ENCODE assay signal across 1 cellular context in the genomic region with DNA sequence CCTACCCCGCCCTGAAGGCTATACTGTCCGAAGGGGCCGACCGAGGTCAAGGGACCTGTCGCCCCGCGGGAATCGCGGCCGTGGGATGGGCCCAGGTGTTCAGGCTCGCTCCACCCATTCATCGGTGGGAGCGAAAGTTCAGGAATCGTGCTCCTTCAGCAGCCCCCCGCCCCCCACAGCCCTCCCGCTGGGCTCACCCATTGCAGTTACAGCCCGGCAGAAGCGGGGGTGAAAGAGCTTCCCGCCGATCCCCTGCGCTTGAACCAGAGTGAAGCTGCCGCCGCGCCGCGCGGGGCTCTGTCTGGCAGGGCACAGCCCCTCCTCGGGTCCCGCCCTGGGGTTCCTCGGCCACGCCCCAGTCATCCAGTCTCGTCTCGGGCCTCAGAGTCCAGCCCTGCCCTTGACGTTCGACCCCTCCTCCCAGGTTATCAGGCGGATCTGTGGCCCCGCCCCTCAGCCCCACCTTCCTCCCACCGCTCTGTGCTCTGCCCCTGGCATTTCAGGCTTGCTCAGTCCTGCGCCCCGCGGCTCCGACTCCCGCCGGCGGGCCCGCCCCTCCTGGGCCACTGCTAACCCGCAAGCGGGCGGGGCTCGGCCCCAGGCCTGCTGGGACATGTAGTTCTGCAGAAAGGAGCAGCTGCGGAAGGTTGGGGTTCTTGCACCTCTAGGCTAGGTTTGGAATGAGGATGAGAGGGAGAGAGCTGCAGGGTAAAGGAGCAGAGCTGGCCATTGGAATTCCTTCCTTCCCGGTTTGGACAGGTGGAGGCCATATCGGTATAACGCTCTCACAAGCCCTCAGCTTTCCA.
TF ChIP-seq lines count a peak whose summit lies in the region.

A gene (minus strand): TSS at position 303 of the 806 bp plus-strand sequence. CDS start 3,955 bp downstream, outside the sequence.

TF ChIP-seq in HepG2, 621 proteins besides CTCF, POLR2A, EP300 and RAD21 (continued from another document and continues in another):
- TF ChIP-seq REPIN1 (CRISPR knock-in tag; IDR thresholded peaks at IDR 0.05; ENCODE audit: borderline replicate concordance, low read depth), result peak; percentile 42; the same call in 1 of the 2 replicates
- TF ChIP-seq U2AF2 (IDR thresholded peaks at IDR 0.05; ENCODE audit: low read depth, low read length), result no peak
- peak; percentile 82; the same call in 1 of the 2 replicates for TF ChIP-seq ZNF558 (CRISPR knock-in tag; IDR thresholded peaks at IDR 0.05; ENCODE audit: borderline replicate concordance)
- no peak for TF ChIP-seq CBX1 (IDR thresholded peaks at IDR 0.05; ENCODE audit: low read depth)
- TF ChIP-seq, protein P1, sequence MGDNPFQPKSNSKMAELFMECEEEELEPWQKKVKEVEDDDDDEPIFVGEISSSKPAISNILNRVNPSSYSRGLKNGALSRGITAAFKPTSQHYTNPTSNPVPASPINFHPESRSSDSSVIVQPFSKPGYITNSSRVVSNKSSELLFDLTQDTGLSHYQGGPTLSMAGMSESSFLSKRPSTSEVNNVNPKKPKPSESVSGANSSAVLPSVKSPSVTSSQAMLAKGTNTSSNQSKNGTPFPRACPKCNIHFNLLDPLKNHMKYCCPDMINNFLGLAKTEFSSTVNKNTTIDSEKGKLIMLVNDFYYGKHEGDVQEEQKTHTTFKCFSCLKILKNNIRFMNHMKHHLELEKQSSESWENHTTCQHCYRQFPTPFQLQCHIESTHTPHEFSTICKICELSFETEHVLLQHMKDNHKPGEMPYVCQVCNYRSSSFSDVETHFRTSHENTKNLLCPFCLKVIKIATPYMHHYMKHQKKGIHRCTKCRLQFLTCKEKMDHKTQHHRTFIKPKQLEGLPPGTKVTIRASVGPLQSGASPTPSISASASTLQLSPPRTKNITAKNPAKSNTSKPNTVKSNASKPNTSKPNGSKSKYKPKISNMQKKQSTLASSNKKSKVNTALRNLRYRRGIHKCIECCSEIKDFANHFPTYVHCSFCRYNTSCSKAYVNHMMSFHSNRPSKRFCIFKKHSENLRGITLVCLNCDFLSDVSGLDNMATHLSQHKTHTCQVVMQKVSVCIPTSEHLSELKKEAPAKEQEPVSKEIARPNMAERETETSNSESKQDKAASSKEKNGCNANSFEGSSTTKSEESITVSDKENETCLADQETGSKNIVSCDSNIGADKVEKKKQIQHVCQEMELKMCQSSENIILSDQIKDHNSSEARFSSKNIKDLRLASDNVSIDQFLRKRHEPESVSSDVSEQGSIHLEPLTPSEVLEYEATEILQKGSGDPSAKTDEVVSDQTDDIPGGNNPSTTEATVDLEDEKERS (CRISPR knock-in tag; IDR thresholded peaks at IDR 0.05), result no peak
- TF ChIP-seq, protein P2, sequence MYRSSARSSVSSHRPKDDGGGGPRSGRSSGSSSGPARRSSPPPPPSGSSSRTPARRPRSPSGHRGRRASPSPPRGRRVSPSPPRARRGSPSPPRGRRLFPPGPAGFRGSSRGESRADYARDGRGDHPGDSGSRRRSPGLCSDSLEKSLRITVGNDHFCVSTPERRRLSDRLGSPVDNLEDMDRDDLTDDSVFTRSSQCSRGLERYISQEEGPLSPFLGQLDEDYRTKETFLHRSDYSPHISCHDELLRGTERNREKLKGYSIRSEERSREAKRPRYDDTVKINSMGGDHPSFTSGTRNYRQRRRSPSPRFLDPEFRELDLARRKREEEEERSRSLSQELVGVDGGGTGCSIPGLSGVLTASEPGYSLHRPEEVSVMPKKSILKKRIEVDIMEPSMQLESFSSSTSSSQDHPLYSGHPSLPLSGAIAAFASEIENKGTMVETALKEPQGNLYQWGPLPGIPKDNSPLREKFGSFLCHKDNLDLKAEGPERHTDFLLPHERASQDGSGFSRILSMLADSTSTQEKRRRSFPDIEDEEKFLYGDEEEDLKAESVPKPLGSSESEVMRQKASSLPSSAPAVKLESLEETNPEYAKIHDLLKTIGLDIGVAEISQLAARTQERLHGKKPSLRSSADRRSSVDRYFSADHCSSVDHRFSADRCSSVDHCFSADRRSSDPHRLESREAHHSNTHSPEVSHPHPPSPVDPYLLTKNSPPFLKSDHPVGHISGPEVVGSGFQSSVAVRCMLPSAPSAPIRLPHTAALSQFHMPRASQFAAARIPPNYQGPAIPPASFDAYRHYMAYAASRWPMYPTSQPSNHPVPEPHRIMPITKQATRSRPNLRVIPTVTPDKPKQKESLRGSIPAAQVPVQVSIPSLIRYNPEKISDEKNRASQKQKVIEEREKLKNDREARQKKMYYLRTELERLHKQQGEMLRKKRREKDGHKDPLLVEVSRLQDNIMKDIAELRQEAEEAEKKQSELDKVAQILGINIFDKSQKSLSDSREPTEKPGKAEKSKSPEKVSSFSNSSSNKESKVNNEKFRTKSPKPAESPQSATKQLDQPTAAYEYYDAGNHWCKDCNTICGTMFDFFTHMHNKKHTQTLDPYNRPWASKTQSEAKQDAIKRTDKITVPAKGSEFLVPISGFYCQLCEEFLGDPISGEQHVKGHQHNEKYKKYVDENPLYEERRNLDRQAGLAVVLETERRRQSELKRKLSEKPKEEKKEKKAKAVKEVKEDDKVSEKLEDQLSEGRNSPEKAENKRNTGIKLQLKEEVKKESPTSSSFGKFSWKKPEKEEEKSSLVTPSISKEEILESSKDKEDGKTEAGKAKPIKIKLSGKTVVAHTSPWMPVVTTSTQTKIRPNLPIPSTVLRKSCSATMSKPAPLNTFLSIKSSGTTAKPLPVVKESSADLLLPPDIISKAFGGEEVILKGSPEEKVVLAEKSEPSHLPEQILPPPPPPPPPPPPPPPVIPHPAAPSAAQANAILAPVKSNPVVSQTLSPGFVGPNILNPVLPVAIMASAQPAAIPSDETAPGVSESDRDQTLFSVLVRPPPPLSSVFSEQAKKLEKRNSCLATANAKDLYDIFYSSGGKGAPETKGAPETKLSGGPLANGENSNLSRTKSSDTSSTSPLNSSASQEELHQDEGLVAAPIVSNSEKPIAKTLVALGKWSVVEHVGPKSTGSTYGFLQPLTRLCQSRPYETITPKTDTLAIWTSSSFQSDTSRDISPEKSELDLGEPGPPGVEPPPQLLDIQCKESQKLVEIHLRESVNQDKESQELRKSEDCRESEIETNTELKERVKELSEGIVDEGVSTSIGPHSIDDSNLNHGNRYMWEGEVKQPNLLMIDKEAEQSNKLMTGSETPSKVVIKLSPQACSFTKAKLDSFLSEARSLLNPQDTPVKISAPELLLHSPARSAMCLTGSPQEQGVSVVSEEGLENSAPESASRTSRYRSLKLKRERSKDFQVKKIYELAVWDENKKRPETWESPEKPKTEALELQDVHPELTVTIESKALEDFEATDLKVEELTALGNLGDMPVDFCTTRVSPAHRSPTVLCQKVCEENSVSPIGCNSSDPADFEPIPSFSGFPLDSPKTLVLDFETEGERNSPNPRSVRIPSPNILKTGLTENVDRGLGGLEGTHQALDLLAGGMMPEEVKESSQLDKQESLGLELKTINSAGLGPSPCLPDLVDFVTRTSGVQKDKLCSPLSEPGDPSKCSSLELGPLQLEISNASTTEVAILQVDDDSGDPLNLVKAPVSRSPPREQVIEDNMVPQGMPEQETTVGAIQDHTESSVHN (CRISPR knock-in tag; IDR thresholded peaks at IDR 0.05), result 0 out of 2 replicates have a peak, but pooled peaks have one; percentile 27
- TF ChIP-seq NFKBIZ (CRISPR knock-in tag; IDR thresholded peaks at IDR 0.05), result no peak
- TF ChIP-seq MAFF (IDR thresholded peaks at IDR 0.05; ENCODE audit: low read depth, low read length), result no peak
- TF ChIP-seq HNRNPLL (IDR thresholded peaks at IDR 0.05; ENCODE audit: low read depth, low read length, poor library complexity, severe bottlenecking), result peak; percentile 74
- TF ChIP-seq CREM (IDR thresholded peaks at IDR 0.05), result peak; percentile 63
- no peak for TF ChIP-seq CREM (CRISPR knock-in tag; IDR thresholded peaks at IDR 0.05)
- TF ChIP-seq ZMYM3 (CRISPR knock-in tag; IDR thresholded peaks at IDR 0.05), result no peak; the same call in none of the 2 replicates
- TF ChIP-seq MAF1 (CRISPR knock-in tag; IDR thresholded peaks at IDR 0.05; ENCODE audit: borderline replicate concordance), result no peak
- TF ChIP-seq ARHGAP35 (CRISPR knock-in tag; IDR thresholded peaks at IDR 0.05; ENCODE audit: borderline replicate concordance), result no peak; the same call in none of the 2 replicates
- peak; percentile 27; the same call in 1 of the 2 replicates for TF ChIP-seq GLI4 (CRISPR knock-in tag; IDR thresholded peaks at IDR 0.05; ENCODE audit: borderline replicate concordance)
- TF ChIP-seq, protein P3, sequence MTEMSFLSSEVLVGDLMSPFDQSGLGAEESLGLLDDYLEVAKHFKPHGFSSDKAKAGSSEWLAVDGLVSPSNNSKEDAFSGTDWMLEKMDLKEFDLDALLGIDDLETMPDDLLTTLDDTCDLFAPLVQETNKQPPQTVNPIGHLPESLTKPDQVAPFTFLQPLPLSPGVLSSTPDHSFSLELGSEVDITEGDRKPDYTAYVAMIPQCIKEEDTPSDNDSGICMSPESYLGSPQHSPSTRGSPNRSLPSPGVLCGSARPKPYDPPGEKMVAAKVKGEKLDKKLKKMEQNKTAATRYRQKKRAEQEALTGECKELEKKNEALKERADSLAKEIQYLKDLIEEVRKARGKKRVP (CRISPR knock-in tag; IDR thresholded peaks at IDR 0.05), result 0 out of 4 replicates have a peak, but pooled peaks of 1 of the 2 experiments have one; percentile 27
- no peak for TF ChIP-seq ZNF207 (IDR thresholded peaks at IDR 0.05; ENCODE audit: borderline replicate concordance)
- TF ChIP-seq KLF9 (CRISPR knock-in tag; IDR thresholded peaks at IDR 0.05; ENCODE audit: low read depth), result peak; percentile 54; the same call in 1 of the 2 replicates
- no peak for TF ChIP-seq RARG (CRISPR knock-in tag; IDR thresholded peaks at IDR 0.05; ENCODE audit: low read depth)
- no peak; the same call in 1 of the 2 replicates for TF ChIP-seq KLF13 (CRISPR knock-in tag; IDR thresholded peaks at IDR 0.05)
- peak; percentile 75 for TF ChIP-seq DR1 (CRISPR knock-in tag; IDR thresholded peaks at IDR 0.05)
- no peak for TF ChIP-seq NR2F1 (CRISPR knock-in tag; IDR thresholded peaks at IDR 0.05)
- TF ChIP-seq, protein P4, sequence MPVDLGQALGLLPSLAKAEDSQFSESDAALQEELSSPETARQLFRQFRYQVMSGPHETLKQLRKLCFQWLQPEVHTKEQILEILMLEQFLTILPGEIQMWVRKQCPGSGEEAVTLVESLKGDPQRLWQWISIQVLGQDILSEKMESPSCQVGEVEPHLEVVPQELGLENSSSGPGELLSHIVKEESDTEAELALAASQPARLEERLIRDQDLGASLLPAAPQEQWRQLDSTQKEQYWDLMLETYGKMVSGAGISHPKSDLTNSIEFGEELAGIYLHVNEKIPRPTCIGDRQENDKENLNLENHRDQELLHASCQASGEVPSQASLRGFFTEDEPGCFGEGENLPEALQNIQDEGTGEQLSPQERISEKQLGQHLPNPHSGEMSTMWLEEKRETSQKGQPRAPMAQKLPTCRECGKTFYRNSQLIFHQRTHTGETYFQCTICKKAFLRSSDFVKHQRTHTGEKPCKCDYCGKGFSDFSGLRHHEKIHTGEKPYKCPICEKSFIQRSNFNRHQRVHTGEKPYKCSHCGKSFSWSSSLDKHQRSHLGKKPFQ (CRISPR knock-in tag; IDR thresholded peaks at IDR 0.05; ENCODE audit: insufficient replicate concordance), result no peak
- no peak for TF ChIP-seq ZNF737 (CRISPR knock-in tag; IDR thresholded peaks at IDR 0.05; ENCODE audit: borderline replicate concordance)
- no peak for TF ChIP-seq ZNF672 (CRISPR knock-in tag; IDR thresholded peaks at IDR 0.05)
- peak; percentile 62; the same call in 1 of the 2 replicates for TF ChIP-seq ZNF749 (CRISPR knock-in tag; IDR thresholded peaks at IDR 0.05; ENCODE audit: borderline replicate concordance)
- TF ChIP-seq, protein P5, sequence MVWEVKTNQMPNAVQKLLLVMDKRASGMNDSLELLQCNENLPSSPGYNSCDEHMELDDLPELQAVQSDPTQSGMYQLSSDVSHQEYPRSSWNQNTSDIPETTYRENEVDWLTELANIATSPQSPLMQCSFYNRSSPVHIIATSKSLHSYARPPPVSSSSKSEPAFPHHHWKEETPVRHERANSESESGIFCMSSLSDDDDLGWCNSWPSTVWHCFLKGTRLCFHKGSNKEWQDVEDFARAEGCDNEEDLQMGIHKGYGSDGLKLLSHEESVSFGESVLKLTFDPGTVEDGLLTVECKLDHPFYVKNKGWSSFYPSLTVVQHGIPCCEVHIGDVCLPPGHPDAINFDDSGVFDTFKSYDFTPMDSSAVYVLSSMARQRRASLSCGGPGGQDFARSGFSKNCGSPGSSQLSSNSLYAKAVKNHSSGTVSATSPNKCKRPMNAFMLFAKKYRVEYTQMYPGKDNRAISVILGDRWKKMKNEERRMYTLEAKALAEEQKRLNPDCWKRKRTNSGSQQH (CRISPR knock-in tag; IDR thresholded peaks at IDR 0.05; ENCODE audit: low read depth), result 0 out of 2 replicates have a peak, but pooled peaks have one; percentile 43
- TF ChIP-seq ZNF570 (CRISPR knock-in tag; IDR thresholded peaks at IDR 0.05; ENCODE audit: borderline replicate concordance), result no peak
- no peak for TF ChIP-seq PITX1 (CRISPR knock-in tag; IDR thresholded peaks at IDR 0.05)
- TF ChIP-seq ZNF569 (CRISPR knock-in tag; IDR thresholded peaks at IDR 0.05; ENCODE audit: borderline replicate concordance), result no peak
- no peak for TF ChIP-seq CCAR2 (optimal IDR thresholded peaks at IDR 0.05; ENCODE audit: low read depth, low read length)
- TF ChIP-seq POGZ (CRISPR knock-in tag; IDR thresholded peaks at IDR 0.05), result peak; percentile 39; the same call in 1 of the 2 replicates
- TF ChIP-seq ZNF451 (CRISPR knock-in tag; IDR thresholded peaks at IDR 0.05), result no peak
- no peak for TF ChIP-seq CENPX (CRISPR knock-in tag; IDR thresholded peaks at IDR 0.05)
- TF ChIP-seq MBD4 (IDR thresholded peaks at IDR 0.05; ENCODE audit: borderline replicate concordance, low read length), result no peak
- no peak for TF ChIP-seq NFE2L1 (CRISPR knock-in tag; IDR thresholded peaks at IDR 0.05; ENCODE audit: borderline replicate concordance)
- no peak for TF ChIP-seq FOXC1 (CRISPR knock-in tag; IDR thresholded peaks at IDR 0.05; ENCODE audit: borderline replicate concordance)
